In the genomic region with DNA sequence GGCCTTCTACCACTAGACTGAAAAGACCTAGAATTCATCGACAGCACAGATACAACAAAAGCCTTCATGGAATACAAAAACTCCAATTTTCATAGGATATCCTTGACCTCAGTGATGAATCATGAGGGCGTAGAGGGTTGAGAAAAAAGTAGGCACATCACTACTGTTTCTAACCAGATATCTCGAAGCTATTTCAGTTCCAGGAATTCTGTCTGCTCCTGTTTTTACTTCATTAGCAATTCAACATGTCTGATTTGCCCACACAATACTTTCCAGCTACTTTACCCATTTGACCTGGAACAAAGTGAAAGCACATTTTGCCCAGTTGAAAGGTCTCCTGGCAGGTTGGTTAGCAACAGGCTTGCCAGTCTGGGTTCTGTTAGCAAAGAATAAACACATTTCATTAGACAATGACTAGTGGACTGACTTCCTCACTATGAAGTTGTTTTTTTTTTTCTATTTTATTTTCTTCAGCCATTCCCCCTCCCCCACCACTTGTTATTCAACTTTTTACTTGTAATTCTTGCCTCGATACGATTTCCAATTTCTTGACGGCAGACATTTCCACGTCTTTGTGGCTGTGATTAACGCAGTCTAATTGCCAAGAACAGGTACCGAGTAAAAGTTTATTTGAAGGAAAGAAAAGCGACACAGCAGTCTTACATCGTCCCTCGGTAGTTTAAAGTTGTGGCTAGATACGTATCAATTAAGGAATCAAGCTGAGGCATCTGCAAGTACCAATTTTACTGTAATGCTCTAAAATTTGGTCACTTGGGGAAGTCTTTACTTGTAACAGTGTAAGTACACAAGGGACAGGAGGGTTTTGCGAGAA, we compare ENCODE assay signal across 7 cellular contexts. TPM values are rescaled to one million over a fixed set of nuclear protein-coding genes. Genes with fewer than 3 reads are reported as not detected.
DNase-seq lines count a peak whose midpoint lies in the region; ATAC-seq and TF ChIP-seq lines count a peak whose summit lies in the region.

No MANE protein-coding gene starts in this region.

- peak overlapping the region; percentile 93 to 96 (median 96) for H3K4me3 Mint-ChIP-seq in brain

- H3K27me3 ChIP-seq in GM06990 (replicated peaks; ENCODE audit: control insufficient read depth, insufficient read depth, low read length), result no peaks in the 10 kb centered on the region
- no peaks in the 10 kb centered on the region for H3K27me3 ChIP-seq in liver (ENCODE audit: control insufficient read depth in 4 of 4, insufficient read depth in 4 of 4, low read length in 3 of 4)
- H3K27me3 ChIP-seq in thymus (ENCODE audit: control insufficient read depth, insufficient read depth), result no peaks in the 10 kb centered on the region

- no peaks in the 10 kb centered on the region for H3K36me3 Mint-ChIP-seq in brain

- H3K27ac Mint-ChIP-seq in brain, result peak overlapping the region; percentile 98 to 99 (median 99)

- TF ChIP-seq CTCF in GM06990 (IDR thresholded peaks at IDR 0.05; ENCODE audit: insufficient read depth, low read length, poor library complexity, severe bottlenecking) (no peak), brain (conservative IDR thresholded peaks at IDR 0.05) (no peak), liver (IDR thresholded peaks at IDR 0.05; ENCODE audit: low read depth, low read length, missing input control) (no peak)

- no peak for ATAC-seq in GM21529 (IDR thresholded peaks at IDR 0.05; ENCODE audit: unreplicated experiment)

- H3K4me1 ChIP-seq in liver (ENCODE audit: control insufficient read depth in 4 of 4, insufficient read depth in 4 of 4, low read length in 3 of 4) (peaks cover 1 to 21% (median 15%) of the 10 kb centered on the region in 4 donors), thymus (ENCODE audit: control insufficient read depth, insufficient read depth, low read length) (peaks cover 5% of the 10 kb centered on the region)

- peak; percentile 50 to 55 for TF ChIP-seq RAD21 in liver (IDR thresholded peaks at IDR 0.05)

- 4% methylated on average over 14 of the region's 14 CpGs for WGBS in liver
- WGBS in thymus, result 12% methylated on average over 14 of the region's 14 CpGs

- DNase-seq in GM06990 (ENCODE audit: extremely low read depth, insufficient read length) (no peak), NCI-H748 (lab: John Stamatoyannopoulos, UW; ENCODE audit: unreplicated experiment) (peak; percentile 51), COLO829 (ENCODE audit: low spot score) (no peak)

- peaks cover 0 to 3% (median 0%) of the 10 kb centered on the region in 5 experiments for H3K9me3 Mint-ChIP-seq in brain

- H3K36me3 ChIP-seq in GM06990 (ENCODE audit: control insufficient read depth, insufficient read depth, low read length), result no peaks in the 10 kb centered on the region
- H3K36me3 ChIP-seq in liver (ENCODE audit: control insufficient read depth in 4 of 4, insufficient read depth in 3 of 4, low read depth in 1 of 4, low read length in 3 of 4), result no peaks in the 10 kb centered on the region
- no peaks in the 10 kb centered on the region for H3K36me3 ChIP-seq in thymus (ENCODE audit: control insufficient read depth, insufficient read depth)

- H3K27me3 Mint-ChIP-seq in brain, result peaks cover 9% of the 10 kb centered on the region

- H3K4me3 ChIP-seq in GM06990 (replicated peaks; ENCODE audit: low read depth, low read length) (peak overlapping the region; percentile 90), liver (ENCODE audit: low read depth in 1 of 3, low read length in 3 of 3) (peak overlapping the region; percentile 70 to 100 (median 80)), thymus (ENCODE audit: low read length) (peak overlapping the region; percentile 90)

- H3K9me3 ChIP-seq in liver (ENCODE audit: control insufficient read depth in 4 of 4, low read length in 3 of 4) (no peaks in the 10 kb centered on the region), thymus (ENCODE audit: control insufficient read depth) (no peaks in the 10 kb centered on the region)

- peaks cover 30% of the 10 kb centered on the region for H3K4me1 Mint-ChIP-seq in brain

- peak overlapping the region; percentile 100 for H3K9ac ChIP-seq in liver (ENCODE audit: low read depth in 1 of 2, low read length in 2 of 2)

- H3K27ac ChIP-seq in liver (ENCODE audit: low read depth in 1 of 2, low read length in 2 of 2), result peak overlapping the region; percentile 99 to 100
- peak overlapping the region; percentile 100 for H3K27ac ChIP-seq in thymus (ENCODE audit: low read depth)

TF ChIP-seq in liver, 16 proteins besides CTCF, POLR2A, EP300 and RAD21:
- no peak for TF ChIP-seq FOXA1 (IDR thresholded peaks at IDR 0.05)
- TF ChIP-seq, protein P1, sequence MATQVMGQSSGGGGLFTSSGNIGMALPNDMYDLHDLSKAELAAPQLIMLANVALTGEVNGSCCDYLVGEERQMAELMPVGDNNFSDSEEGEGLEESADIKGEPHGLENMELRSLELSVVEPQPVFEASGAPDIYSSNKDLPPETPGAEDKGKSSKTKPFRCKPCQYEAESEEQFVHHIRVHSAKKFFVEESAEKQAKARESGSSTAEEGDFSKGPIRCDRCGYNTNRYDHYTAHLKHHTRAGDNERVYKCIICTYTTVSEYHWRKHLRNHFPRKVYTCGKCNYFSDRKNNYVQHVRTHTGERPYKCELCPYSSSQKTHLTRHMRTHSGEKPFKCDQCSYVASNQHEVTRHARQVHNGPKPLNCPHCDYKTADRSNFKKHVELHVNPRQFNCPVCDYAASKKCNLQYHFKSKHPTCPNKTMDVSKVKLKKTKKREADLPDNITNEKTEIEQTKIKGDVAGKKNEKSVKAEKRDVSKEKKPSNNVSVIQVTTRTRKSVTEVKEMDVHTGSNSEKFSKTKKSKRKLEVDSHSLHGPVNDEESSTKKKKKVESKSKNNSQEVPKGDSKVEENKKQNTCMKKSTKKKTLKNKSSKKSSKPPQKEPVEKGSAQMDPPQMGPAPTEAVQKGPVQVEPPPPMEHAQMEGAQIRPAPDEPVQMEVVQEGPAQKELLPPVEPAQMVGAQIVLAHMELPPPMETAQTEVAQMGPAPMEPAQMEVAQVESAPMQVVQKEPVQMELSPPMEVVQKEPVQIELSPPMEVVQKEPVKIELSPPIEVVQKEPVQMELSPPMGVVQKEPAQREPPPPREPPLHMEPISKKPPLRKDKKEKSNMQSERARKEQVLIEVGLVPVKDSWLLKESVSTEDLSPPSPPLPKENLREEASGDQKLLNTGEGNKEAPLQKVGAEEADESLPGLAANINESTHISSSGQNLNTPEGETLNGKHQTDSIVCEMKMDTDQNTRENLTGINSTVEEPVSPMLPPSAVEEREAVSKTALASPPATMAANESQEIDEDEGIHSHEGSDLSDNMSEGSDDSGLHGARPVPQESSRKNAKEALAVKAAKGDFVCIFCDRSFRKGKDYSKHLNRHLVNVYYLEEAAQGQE (IDR thresholded peaks at IDR 0.05), result peak; percentile 85
- no peak for TF ChIP-seq GABPA (IDR thresholded peaks at IDR 0.05 in 1 of 2, conservative IDR thresholded peaks at IDR 0.05 in 1 of 2)
- peak; percentile 95 for TF ChIP-seq YY1 (IDR thresholded peaks at IDR 0.05)
- peak; percentile 37 to 44 for TF ChIP-seq JUND (IDR thresholded peaks at IDR 0.05)
- TF ChIP-seq, protein P2, sequence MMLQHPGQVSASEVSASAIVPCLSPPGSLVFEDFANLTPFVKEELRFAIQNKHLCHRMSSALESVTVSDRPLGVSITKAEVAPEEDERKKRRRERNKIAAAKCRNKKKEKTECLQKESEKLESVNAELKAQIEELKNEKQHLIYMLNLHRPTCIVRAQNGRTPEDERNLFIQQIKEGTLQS (IDR thresholded peaks at IDR 0.05), result no peak
- TF ChIP-seq MAX (IDR thresholded peaks at IDR 0.05), result no peak
- TF ChIP-seq EGR1 (IDR thresholded peaks at IDR 0.05; ENCODE audit: low read depth in 2 of 2), result no peak
- peak; percentile 93 for TF ChIP-seq SP1 (IDR thresholded peaks at IDR 0.05)
- TF ChIP-seq ZBTB33 (IDR thresholded peaks at IDR 0.05), result no peak
- TF ChIP-seq HNF4G (IDR thresholded peaks at IDR 0.05), result peak; percentile 20
- TF ChIP-seq HNF4A (conservative IDR thresholded peaks at IDR 0.05), result peak; percentile 71 to 82
- TF ChIP-seq TAF1 (conservative IDR thresholded peaks at IDR 0.05), result peak; percentile 59
- no peak for TF ChIP-seq FOXA2 (IDR thresholded peaks at IDR 0.05)
- peak; percentile 79 to 89 for TF ChIP-seq RXRA (IDR thresholded peaks at IDR 0.05)
- peak; percentile 52 for TF ChIP-seq NR2F2 (IDR thresholded peaks at IDR 0.05)

RNA-seq across cellular contexts. Expression of gene ZBTB18, which starts 4.0 kb away (rescaled TPM):
- polyA plus RNA-seq in brain (ENCODE audit: insufficient read depth, low read depth, low replicate concordance) (27.4 TPM), liver (1 to 10 TPM; 1.2 to 5.7 TPM), thymus (47.3 TPM)
- 10 to 100 TPM in 1 of 2 donors, 1 to 10 TPM in 1; 5.6 to 18.3 TPM for total RNA-seq in liver
